Comparison of ENCODE assay signal across 25 cellular contexts in the genomic region with DNA sequence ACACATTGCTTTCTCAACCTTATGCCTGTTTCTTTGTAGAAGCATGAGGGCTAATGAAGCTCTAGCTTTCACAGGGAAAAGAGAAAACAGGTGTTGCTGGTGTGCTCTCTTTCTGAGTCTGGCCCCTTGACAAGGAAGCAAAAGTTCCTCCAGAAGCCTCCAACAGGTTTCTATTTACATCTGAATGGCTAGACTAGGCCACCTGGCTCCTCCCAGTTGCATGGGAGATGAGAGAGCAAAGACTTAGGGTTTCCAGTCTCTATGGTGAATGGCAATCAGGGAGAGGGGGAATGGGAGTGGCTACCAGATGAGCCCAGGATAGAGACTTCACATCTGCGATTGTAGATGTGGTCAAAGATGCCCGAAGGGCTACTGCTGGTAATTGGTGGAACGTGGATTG.
"Had no signal": no experiment of that assay in that cellular context is flagged by ENCODE, and none has a peak within 500 bp of the region (broad histone marks: within the 10 kb centered on the region; RNA-seq: fewer than 3 reads in every experiment).

No MANE protein-coding gene starts in this region.

- H3K4me3 ChIP-seq: adrenal gland, ascending aorta, esophagus muscularis mucosa, gastrocnemius medialis, tibial artery, uterus had no signal

- H3K27me3 ChIP-seq: adrenal gland, ascending aorta, brain microvascular endothelial cell, esophagus muscularis mucosa, gastrocnemius medialis, tibial artery, uterus had no signal

- H3K79me2 ChIP-seq: parathyroid adenoma had no signal

- H3K27ac ChIP-seq: adrenal gland, ascending aorta, brain microvascular endothelial cell, esophagus muscularis mucosa, gastrocnemius medialis, parathyroid adenoma, tibial artery, uterus had no signal

- DNase-seq: activated CD4-positive, alpha-beta T cell treated with anti-CD3 and anti-CD28 coated beads for 36 hours; activated CD4-positive, alpha-beta T cell treated with anti-CD3 and anti-CD28 coated beads, Interleukin-2, amount 50 U/mL, for 4 hours; activated CD8-positive, alpha-beta memory T cell treated with anti-CD3 and anti-CD28 coated beads for 24 hours; activated CD8-positive, alpha-beta memory T cell treated with anti-CD3 and anti-CD28 coated beads, Interleukin-2, amount 50 U/mL, for 4 hours; activated T-cell treated with anti-CD3 and anti-CD28 coated beads, Interleukin-2, amount 50 U/mL, for 24 hours; adrenal gland; brain microvascular endothelial cell; central memory CD4-positive, alpha-beta T cell; effector memory CD4-positive, alpha-beta T cell; gastrocnemius medialis; hippocampal formation; nephron progenitor cell; nucleus accumbens; right cardiac atrium; stimulated activated CD4-positive, alpha-beta T cell treated with anti-CD3 and anti-CD28 coated beads, Interleukin-1b, Interleukin-23, amount 100 ng/mL, for 48 hours; stimulated activated naive CD8-positive, alpha-beta T cell treated with anti-CD3 and anti-CD28 coated beads, Interleukin-15, amount 100 ng/mL, for 72 hours; T-helper 9 cell; tibial artery; uterus had no signal

- H3K4me1 Mint-ChIP-seq: nephron progenitor cell had no signal

- H3K4me3 Mint-ChIP-seq: activated CD4-positive, alpha-beta T cell treated with anti-CD3 and anti-CD28 coated beads for 36 hours; activated naive CD8-positive, alpha-beta T cell; activated T-cell treated with anti-CD3 and anti-CD28 coated beads, Interleukin-2, amount 50 U/mL, for 24 hours; activated T-helper 17 cell treated with anti-CD3 and anti-CD28 coated beads, Interleukin-2, amount 50 U/mL, for 72 hours; nephron progenitor cell; stimulated activated effector memory CD8-positive, alpha-beta T cell treated with anti-CD3 and anti-CD28 coated beads, Interleukin-12 subunit alpha, Interleukin-12 subunit beta, amount 100 ng/mL, for 72 hours; stimulated activated naive CD8-positive, alpha-beta T cell treated with anti-CD3 and anti-CD28 coated beads, Interleukin-15, amount 100 ng/mL, for 72 hours had no signal

- ATAC-seq: activated CD4-positive, alpha-beta T cell treated with anti-CD3 and anti-CD28 coated beads for 36 hours; activated T-helper 17 cell treated with anti-CD3 and anti-CD28 coated beads, Interleukin-2, amount 50 U/mL, for 72 hours; gastrocnemius medialis; right cardiac atrium; stimulated activated effector memory CD8-positive, alpha-beta T cell treated with anti-CD3 and anti-CD28 coated beads, Interleukin-12 subunit alpha, Interleukin-12 subunit beta, amount 100 ng/mL, for 72 hours; stimulated activated naive CD8-positive, alpha-beta T cell treated with anti-CD3 and anti-CD28 coated beads, Interleukin-15, amount 100 ng/mL, for 72 hours had no signal

- H3K36me3 ChIP-seq: adrenal gland, ascending aorta, brain microvascular endothelial cell, esophagus muscularis mucosa, gastrocnemius medialis, tibial artery, uterus had no signal

- H3K9ac ChIP-seq: parathyroid adenoma had no signal

- H3K27me3 Mint-ChIP-seq: activated CD4-positive, alpha-beta T cell treated with anti-CD3 and anti-CD28 coated beads for 36 hours; activated naive CD8-positive, alpha-beta T cell; activated T-cell treated with anti-CD3 and anti-CD28 coated beads, Interleukin-2, amount 50 U/mL, for 24 hours; activated T-helper 17 cell treated with anti-CD3 and anti-CD28 coated beads, Interleukin-2, amount 50 U/mL, for 72 hours; stimulated activated naive CD8-positive, alpha-beta T cell treated with anti-CD3 and anti-CD28 coated beads, Interleukin-15, amount 100 ng/mL, for 72 hours had no signal

- H2AFZ ChIP-seq: parathyroid adenoma had no signal

- H3K27ac Mint-ChIP-seq: activated CD4-positive, alpha-beta T cell treated with anti-CD3 and anti-CD28 coated beads for 36 hours; activated naive CD8-positive, alpha-beta T cell; activated T-cell treated with anti-CD3 and anti-CD28 coated beads, Interleukin-2, amount 50 U/mL, for 24 hours; activated T-helper 17 cell treated with anti-CD3 and anti-CD28 coated beads, Interleukin-2, amount 50 U/mL, for 72 hours; nephron progenitor cell; stimulated activated effector memory CD8-positive, alpha-beta T cell treated with anti-CD3 and anti-CD28 coated beads, Interleukin-12 subunit alpha, Interleukin-12 subunit beta, amount 100 ng/mL, for 72 hours; stimulated activated naive CD8-positive, alpha-beta T cell treated with anti-CD3 and anti-CD28 coated beads, Interleukin-15, amount 100 ng/mL, for 72 hours had no signal

- H3K9me3 ChIP-seq: adrenal gland, ascending aorta, esophagus muscularis mucosa, gastrocnemius medialis, tibial artery, uterus had no signal

- H3K4me1 ChIP-seq: adrenal gland, ascending aorta, parathyroid adenoma, tibial artery, uterus had no signal
